Comparison of ENCODE assay signal across 29 cellular contexts in the genomic region with DNA sequence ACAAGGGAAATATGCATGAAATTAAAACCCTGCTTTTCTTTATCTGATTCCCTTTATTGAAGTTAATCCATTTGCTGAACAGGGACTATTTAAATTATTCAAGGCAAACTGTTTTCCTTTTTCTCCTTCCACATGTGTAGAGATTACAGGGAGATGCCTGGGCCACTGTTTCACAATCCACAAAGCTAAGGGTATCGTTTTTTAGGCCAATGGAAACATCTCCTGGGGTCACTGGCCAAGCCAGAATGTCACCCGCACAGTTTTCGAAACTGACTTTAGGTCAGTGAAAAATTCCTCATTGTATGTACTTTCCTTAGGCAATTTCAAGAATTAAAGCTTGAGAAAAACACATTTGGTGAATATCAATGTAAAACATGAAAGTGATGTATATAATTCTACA.
"Had no signal": no experiment of that assay in that cellular context is flagged by ENCODE, and none has a peak within 500 bp of the region (broad histone marks: within the 10 kb centered on the region; RNA-seq: fewer than 3 reads in every experiment).

No MANE protein-coding gene starts in this region.

- H3K27me3 ChIP-seq: neural progenitor cell, ovary, right lobe of liver, spleen, stomach, suprapubic skin, testis, tibial artery, transverse colon, upper lobe of left lung, vagina had no signal

- H3K36me3 Mint-ChIP-seq: neural progenitor cell; stimulated activated effector memory CD8-positive, alpha-beta T cell treated with anti-CD3 and anti-CD28 coated beads, Interleukin-12 subunit alpha, Interleukin-12 subunit beta, amount 100 ng/mL, for 72 hours had no signal

- DNase-seq: naive thymus-derived CD4-positive, alpha-beta T cell; occipital lobe; ovary; posterior cingulate gyrus; psoas muscle; right cardiac atrium; right lobe of liver; spleen; stimulated activated CD4-positive, alpha-beta T cell treated with anti-CD3 and anti-CD28 coated beads, Interleukin-12 subunit alpha, Interleukin-12 subunit beta, amount 100 ng/mL, for 4 hours; stimulated activated CD4-positive, alpha-beta T cell treated with anti-CD3 and anti-CD28 coated beads, Interleukin-1b, Interleukin-23, amount 100 ng/mL, for 48 hours; stimulated activated CD4-positive, alpha-beta T cell treated with anti-CD3 and anti-CD28 coated beads, Interleukin-4, amount 100 ng/mL, for 1 hour; stimulated activated naive B cell treated with anti-CD40 and anti-IgM and Interleukin-4, amounts not matched to agents 10 μg/mL and 1 μg/mL and 100 μg/mL, for 72 hours; stimulated activated naive CD4-positive, alpha-beta T cell treated with Interleukin-2 at 50 U/mL for 16 hours; stomach; substantia nigra; testis; tibial artery; transverse colon; upper lobe of left lung had no signal

- H3K27me3 Mint-ChIP-seq: naive thymus-derived CD4-positive, alpha-beta T cell; natural killer cell treated with Interleukin-12 subunit alpha and Interleukin-12 subunit beta and Interleukin-15 and Interleukin-18, amount 100 ng/mL, for 72 hours; progenitor cell of endocrine pancreas; stimulated activated naive B cell treated with anti-CD40 and anti-IgM and Interleukin-4, amounts not matched to agents 10 μg/mL and 1 μg/mL and 100 μg/mL, for 72 hours; stimulated activated naive CD8-positive, alpha-beta T cell treated with anti-CD3 and anti-CD28 coated beads, Interleukin-15, Interleukin-2, amounts not matched to agents 100 ng/mL and 50 ng/mL, for 24 hours had no signal

- H3K27ac Mint-ChIP-seq: naive thymus-derived CD4-positive, alpha-beta T cell; natural killer cell treated with Interleukin-12 subunit alpha and Interleukin-12 subunit beta and Interleukin-15 and Interleukin-18, amount 100 ng/mL, for 72 hours; neural progenitor cell; progenitor cell of endocrine pancreas; stimulated activated effector memory CD8-positive, alpha-beta T cell treated with anti-CD3 and anti-CD28 coated beads, Interleukin-12 subunit alpha, Interleukin-12 subunit beta, amount 100 ng/mL, for 72 hours; stimulated activated naive B cell treated with anti-CD40 and anti-IgM and Interleukin-4, amounts not matched to agents 10 μg/mL and 1 μg/mL and 100 μg/mL, for 72 hours; stimulated activated naive CD8-positive, alpha-beta T cell treated with anti-CD3 and anti-CD28 coated beads, Interleukin-15, Interleukin-2, amounts not matched to agents 100 ng/mL and 50 ng/mL, for 24 hours had no signal

- H3K36me3 ChIP-seq: neural progenitor cell, ovary, right lobe of liver, suprapubic skin, transverse colon, upper lobe of left lung had no signal

- H3K4me1 Mint-ChIP-seq: neural progenitor cell had no signal

- H3K9me3 Mint-ChIP-seq: neural progenitor cell; stimulated activated effector memory CD8-positive, alpha-beta T cell treated with anti-CD3 and anti-CD28 coated beads, Interleukin-12 subunit alpha, Interleukin-12 subunit beta, amount 100 ng/mL, for 72 hours; stimulated activated naive CD8-positive, alpha-beta T cell treated with anti-CD3 and anti-CD28 coated beads, Interleukin-15, Interleukin-2, amounts not matched to agents 100 ng/mL and 50 ng/mL, for 24 hours had no signal

- H3K4me3 Mint-ChIP-seq: naive thymus-derived CD4-positive, alpha-beta T cell; natural killer cell treated with Interleukin-12 subunit alpha and Interleukin-12 subunit beta and Interleukin-15 and Interleukin-18, amount 100 ng/mL, for 72 hours; neural progenitor cell; stimulated activated effector memory CD8-positive, alpha-beta T cell treated with anti-CD3 and anti-CD28 coated beads, Interleukin-12 subunit alpha, Interleukin-12 subunit beta, amount 100 ng/mL, for 72 hours; stimulated activated naive B cell treated with anti-CD40 and anti-IgM and Interleukin-4, amounts not matched to agents 10 μg/mL and 1 μg/mL and 100 μg/mL, for 72 hours; stimulated activated naive CD8-positive, alpha-beta T cell treated with anti-CD3 and anti-CD28 coated beads, Interleukin-15, Interleukin-2, amounts not matched to agents 100 ng/mL and 50 ng/mL, for 24 hours had no signal

- H3K4me1 ChIP-seq: parathyroid adenoma, psoas muscle, right lobe of liver, spleen, stomach, testis, tibial artery, upper lobe of left lung had no signal

- H3K27ac ChIP-seq: neural progenitor cell, ovary, parathyroid adenoma, psoas muscle, right lobe of liver, skin epidermis, spleen, stomach, suprapubic skin, testis, tibial artery, transverse colon, upper lobe of left lung, vagina had no signal

- H3K4me3 ChIP-seq: neural progenitor cell, ovary, psoas muscle, right lobe of liver, skin epidermis, smooth muscle cell, spleen, stomach, suprapubic skin, testis, tibial artery, transverse colon, upper lobe of left lung, vagina had no signal

- H3K9me3 ChIP-seq: psoas muscle, right lobe of liver, spleen, stomach, suprapubic skin, testis, tibial artery, transverse colon, upper lobe of left lung, vagina had no signal

- ATAC-seq: naive thymus-derived CD4-positive, alpha-beta T cell; natural killer cell treated with Interleukin-12 subunit alpha and Interleukin-12 subunit beta and Interleukin-15 and Interleukin-18, amount 100 ng/mL, for 72 hours; psoas muscle; right cardiac atrium; right lobe of liver; stimulated activated effector memory CD8-positive, alpha-beta T cell treated with anti-CD3 and anti-CD28 coated beads, Interleukin-12 subunit alpha, Interleukin-12 subunit beta, amount 100 ng/mL, for 72 hours; stimulated activated naive B cell treated with anti-CD40 and anti-IgM and Interleukin-4, amounts not matched to agents 10 μg/mL and 1 μg/mL and 100 μg/mL, for 72 hours had no signal
